ENCODE assay signal across 13 cellular contexts in genomic region chr3:141294300-141294699, GRCh38.
A peak's percentile ranks its signal among the peaks of the same experiment; 100 is the strongest.
DNase-seq lines count a peak whose midpoint lies in the region; ATAC-seq and TF ChIP-seq lines count a peak whose summit lies in the region.
"Had no signal": no experiment of that assay in that cellular context is flagged by ENCODE, and none has a peak within 500 bp of the region (broad histone marks: within the 10 kb centered on the region; RNA-seq: fewer than 3 reads in every experiment).

No MANE protein-coding gene starts in this region.

- H3K4me3 ChIP-seq in testis: peak overlapping the region in 1 of 2 donors; percentile 16

- intact Hi-C loops in testis (cut with DNase I; ENCODE audit: low total_unique reads): no loop called here
- intact Hi-C loops in posterior vena cava (cut with DNase I): no loop called here

- H3K36me3 ChIP-seq in testis (ENCODE audit: low read depth, missing control alignments): no peaks in the 10 kb centered on the region

- H3K4me1 ChIP-seq in testis: peaks cover 22% of the 10 kb centered on the region

- no peaks in the 10 kb centered on the region for H3K9me3 ChIP-seq in testis

- H3K27ac ChIP-seq in testis: peak overlapping the region in 1 of 2 donors; percentile 77

- H3K9me3 Mint-ChIP-seq in stimulated activated naive CD8-positive, alpha-beta T cell treated with anti-CD3 and anti-CD28 coated beads, Interleukin-15, Interleukin-2, amounts not matched to agents 100 ng/mL and 50 ng/mL, for 24 hours: no peaks in the 10 kb centered on the region
- H3K9me3 Mint-ChIP-seq in central memory CD8-positive, alpha-beta T cell: no peaks in the 10 kb centered on the region
- H3K9me3 Mint-ChIP-seq: type B pancreatic cell, WTC11 had no signal

- WGBS in testis, 2 donors: 48 to 56% methylated on average over 3 of the region's 3 CpGs

- peak overlapping the region; percentile 74 for H3K27ac Mint-ChIP-seq in stimulated activated naive CD8-positive, alpha-beta T cell treated with anti-CD3 and anti-CD28 coated beads, Interleukin-15, Interleukin-2, amounts not matched to agents 100 ng/mL and 50 ng/mL, for 24 hours
- H3K27ac Mint-ChIP-seq in central memory CD8-positive, alpha-beta T cell (ENCODE audit: low read depth): peak overlapping the region; percentile 95
- H3K27ac Mint-ChIP-seq: type B pancreatic cell, WTC11 had no signal

- no peak for TF ChIP-seq POLR2A in testis (IDR thresholded peaks at IDR 0.05)

- no peaks in the 10 kb centered on the region for H3K27me3 Mint-ChIP-seq in stimulated activated naive CD8-positive, alpha-beta T cell treated with anti-CD3 and anti-CD28 coated beads, Interleukin-15, Interleukin-2, amounts not matched to agents 100 ng/mL and 50 ng/mL, for 24 hours
- H3K27me3 Mint-ChIP-seq in central memory CD8-positive, alpha-beta T cell: no peaks in the 10 kb centered on the region
- H3K27me3 Mint-ChIP-seq: type B pancreatic cell had no signal

- peaks cover 10% of the 10 kb centered on the region for H3K36me3 Mint-ChIP-seq in stimulated activated naive CD8-positive, alpha-beta T cell treated with anti-CD3 and anti-CD28 coated beads, Interleukin-15, Interleukin-2, amounts not matched to agents 100 ng/mL and 50 ng/mL, for 24 hours (ENCODE audit: low read depth)
- peaks cover 3% of the 10 kb centered on the region for H3K36me3 Mint-ChIP-seq in central memory CD8-positive, alpha-beta T cell (ENCODE audit: insufficient read depth)

- no peaks in the 10 kb centered on the region for H3K27me3 ChIP-seq in testis

- no peak for ATAC-seq in stimulated activated naive CD8-positive, alpha-beta T cell treated with anti-CD3 and anti-CD28 coated beads, Interleukin-15, Interleukin-2, amounts not matched to agents 100 U/mL and 50 U/mL, for 24 hours
- no peak for ATAC-seq in central memory CD8-positive, alpha-beta T cell (replicated peaks; ENCODE audit: extremely low read depth, poor library complexity, severe bottlenecking)
- ATAC-seq in GM19395 (IDR thresholded peaks at IDR 0.05; ENCODE audit: unreplicated experiment): no peak
- ATAC-seq: WTC11 had no signal

- peaks cover 16% of the 10 kb centered on the region for H3K4me1 Mint-ChIP-seq in stimulated activated naive CD8-positive, alpha-beta T cell treated with anti-CD3 and anti-CD28 coated beads, Interleukin-15, Interleukin-2, amounts not matched to agents 100 ng/mL and 50 ng/mL, for 24 hours (ENCODE audit: low read depth)
- H3K4me1 Mint-ChIP-seq in central memory CD8-positive, alpha-beta T cell: peaks cover 6% of the 10 kb centered on the region
- H3K4me1 Mint-ChIP-seq: WTC11 had no signal

- TF ChIP-seq CTCF in testis (IDR thresholded peaks at IDR 0.05): no peak

- no peak for DNase-seq in stimulated activated naive CD8-positive, alpha-beta T cell treated with anti-CD3 and anti-CD28 coated beads, Interleukin-15, Interleukin-2, amounts not matched to agents 100 U/mL and 50 U/mL, for 24 hours
- DNase-seq in central memory CD8-positive, alpha-beta T cell (ENCODE audit: low spot score in 2 of 2): no peak
- peak; percentile 9 for DNase-seq in myocyte (ENCODE audit: low read depth)
- no peak for DNase-seq in testis
- DNase-seq in posterior vena cava (ENCODE audit: low spot score): no peak
- DNase-seq in stimulated activated CD4-positive, alpha-beta T cell treated with anti-CD3 and anti-CD28 coated beads, Interleukin-15, amount 100 ng/mL, for 24 hours: no peak
- DNase-seq: DMS53, NCI-H345, occipital lobe had no signal

- peak overlapping the region; percentile 65 for H3K4me3 Mint-ChIP-seq in stimulated activated naive CD8-positive, alpha-beta T cell treated with anti-CD3 and anti-CD28 coated beads, Interleukin-15, Interleukin-2, amounts not matched to agents 100 ng/mL and 50 ng/mL, for 24 hours
- peak overlapping the region; percentile 73 for H3K4me3 Mint-ChIP-seq in central memory CD8-positive, alpha-beta T cell
- H3K4me3 Mint-ChIP-seq: type B pancreatic cell, WTC11 had no signal
